In the genomic region with DNA sequence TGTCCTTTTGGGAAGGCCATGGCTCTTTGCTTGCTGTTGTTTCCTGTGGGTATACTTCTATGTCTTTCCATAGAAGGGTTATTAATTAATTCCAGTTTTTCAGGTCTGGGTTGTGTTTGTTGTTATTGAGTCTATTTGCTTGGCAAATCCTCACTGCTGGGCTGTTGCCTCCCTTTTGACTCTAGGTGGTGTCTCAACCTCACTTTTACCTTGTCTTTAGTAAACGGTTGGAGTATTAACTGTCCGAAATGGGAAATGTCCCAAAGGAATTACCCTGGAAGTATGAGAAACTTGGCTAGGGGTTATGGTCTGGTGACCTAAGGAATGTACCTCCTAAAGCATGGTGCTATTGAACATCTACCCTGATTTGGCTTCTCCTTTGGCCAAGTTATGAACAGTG, we compare ENCODE assay signal across 25 cellular contexts. TPM values are rescaled to one million over a fixed set of nuclear protein-coding genes. Genes with fewer than 3 reads are reported as not detected.
DNase-seq lines count a peak whose midpoint lies in the region; ATAC-seq, FAIRE-seq and TF ChIP-seq lines count a peak whose summit lies in the region.
"Had no signal": no experiment of that assay in that cellular context is flagged by ENCODE, and none has a peak within 500 bp of the region (broad histone marks: within the 10 kb centered on the region; RNA-seq: fewer than 3 reads in every experiment).

No MANE protein-coding gene starts in this region.

- ATAC-seq in DND-41 (ENCODE audit: insufficient read depth, low read depth), result no peak
- peak; percentile 96 for ATAC-seq in left lobe of liver
- ATAC-seq: gastrocnemius medialis; sciatic nerve; stimulated activated naive B cell treated with anti-CD40 and anti-IgM and Interleukin-4, amounts not matched to agents 10 μg/mL and 1 μg/mL and 100 μg/mL, for 72 hours had no signal

- no peak overlapping the region for H2AFZ ChIP-seq in DND-41 (ENCODE audit: low read depth, low read length)

- DNase-seq in DND-41 (no peak), NCI-H526 treated with DMSO at 0.1 percent for 48 hours (lab: John Stamatoyannopoulos, UW) (peak; percentile 4), epithelial cell of proximal tubule (ENCODE audit: low read depth) (peak; percentile 71), left lobe of liver (ENCODE audit: low spot score) (no peak), D721Med (ENCODE audit: insufficient read length, low spot score) (no peak), T-helper 2 cell (no peak), GM12891 (ENCODE audit: insufficient read length, low spot score) (no peak)
- DNase-seq in activated CD4-positive, alpha-beta T cell treated with anti-CD3 and anti-CD28 coated beads, Interleukin-2, amount 10 ng/mL, durations not matched to agents 24 days and 14 days, result no peak
- DNase-seq: activated CD4-positive, CD25-positive, alpha-beta regulatory T cell; activated CD8-positive, alpha-beta memory T cell treated with anti-CD3 and anti-CD28 coated beads for 24 hours; cortex of kidney; gastrocnemius medialis; Kasumi-1; NCI-H1105; NCI-H2171; NCI-H69; nucleus accumbens; SJCRH30; stimulated activated naive B cell treated with anti-CD40 and anti-IgM and Interleukin-4, amounts not matched to agents 10 μg/mL and 1 μg/mL and 100 μg/mL, for 72 hours had no signal

- no peaks in the 10 kb centered on the region for H3K27me3 ChIP-seq in DND-41 (ENCODE audit: insufficient read depth, low read length, poor library complexity)
- H3K27me3 ChIP-seq: gastrocnemius medialis, SJCRH30 had no signal

- no peak for TF ChIP-seq POLR2A in GM12891 (IDR thresholded peaks at IDR 0.05; ENCODE audit: low read depth, low read length)

- TF ChIP-seq CTCF in DND-41 (IDR thresholded peaks at IDR 0.05; ENCODE audit: borderline replicate concordance, extremely low read depth, low read length, poor library complexity, severe bottlenecking) (peak; percentile 10), epithelial cell of proximal tubule (conservative IDR thresholded peaks at IDR 0.05; ENCODE audit: low read depth, low read length) (peak; percentile 80), D721Med (IDR thresholded peaks at IDR 0.05; ENCODE audit: insufficient read depth, missing control alignments) (no peak)

- no peak overlapping the region for H3K4me3 Mint-ChIP-seq in activated CD4-positive, alpha-beta T cell treated with anti-CD3 and anti-CD28 coated beads, Interleukin-2, amount 10 ng/mL, durations not matched to agents 24 days and 14 days
- H3K4me3 Mint-ChIP-seq: activated naive CD8-positive, alpha-beta T cell; stimulated activated naive B cell treated with anti-CD40 and anti-IgM and Interleukin-4, amounts not matched to agents 10 μg/mL and 1 μg/mL and 100 μg/mL, for 72 hours had no signal

- no peak overlapping the region for H3K27ac Mint-ChIP-seq in activated CD4-positive, alpha-beta T cell treated with anti-CD3 and anti-CD28 coated beads, Interleukin-2, amount 10 ng/mL, durations not matched to agents 24 days and 14 days
- H3K27ac Mint-ChIP-seq: activated naive CD8-positive, alpha-beta T cell; stimulated activated naive B cell treated with anti-CD40 and anti-IgM and Interleukin-4, amounts not matched to agents 10 μg/mL and 1 μg/mL and 100 μg/mL, for 72 hours had no signal

- H3K4me2 ChIP-seq in DND-41 (ENCODE audit: insufficient read depth, low read length), result no peak overlapping the region

- no peaks in the 10 kb centered on the region for H3K4me1 Mint-ChIP-seq in activated CD4-positive, alpha-beta T cell treated with anti-CD3 and anti-CD28 coated beads, Interleukin-2, amount 10 ng/mL, durations not matched to agents 24 days and 14 days
- H3K4me1 Mint-ChIP-seq: stimulated activated naive B cell treated with anti-CD40 and anti-IgM and Interleukin-4, amounts not matched to agents 10 μg/mL and 1 μg/mL and 100 μg/mL, for 72 hours had no signal

- peaks cover 4% of the 10 kb centered on the region for H3K9me3 Mint-ChIP-seq in activated CD4-positive, alpha-beta T cell treated with anti-CD3 and anti-CD28 coated beads, Interleukin-2, amount 10 ng/mL, durations not matched to agents 24 days and 14 days

- H4K20me1 ChIP-seq in DND-41 (ENCODE audit: insufficient read depth, low read length), result no peaks in the 10 kb centered on the region

- H3K79me2 ChIP-seq in DND-41 (ENCODE audit: insufficient read depth, low read length), result no peaks in the 10 kb centered on the region

- H3K4me1 ChIP-seq in DND-41 (ENCODE audit: insufficient read depth, low read length), result no peaks in the 10 kb centered on the region
- H3K4me1 ChIP-seq: gastrocnemius medialis, SJCRH30 had no signal

- no peak overlapping the region for H3K9ac ChIP-seq in DND-41 (ENCODE audit: low read depth, low read length)

- 0 out of 2 replicates have a peak, but pooled peaks cover 6% of the 10 kb centered on the region for H3K36me3 ChIP-seq in DND-41 (ENCODE audit: insufficient read depth, low read length)
- H3K36me3 ChIP-seq: gastrocnemius medialis, SJCRH30 had no signal

- intact Hi-C loops in activated CD4-positive, alpha-beta T cell treated with anti-CD3 and anti-CD28 coated beads, Interleukin-2, amount 10 ng/mL, durations not matched to agents 24 days and 14 days (cut with micrococcal nuclease), result no loop called here

- FAIRE-seq in D721Med (lab: Jason Lieb, UNC), result no peak
- no peak for FAIRE-seq in GM12891 (lab: Jason Lieb, UNC)

- H3K9me3 ChIP-seq in DND-41 (ENCODE audit: insufficient read depth, low read length, severe bottlenecking), result peaks cover 6% of the 10 kb centered on the region
- H3K9me3 ChIP-seq: gastrocnemius medialis, SJCRH30 had no signal

- H3K36me3 Mint-ChIP-seq in activated CD4-positive, alpha-beta T cell treated with anti-CD3 and anti-CD28 coated beads, Interleukin-2, amount 10 ng/mL, durations not matched to agents 24 days and 14 days (ENCODE audit: low read depth), result no peaks in the 10 kb centered on the region

- H3K4me3 ChIP-seq in DND-41 (ENCODE audit: low read depth in 1 of 2, low read length in 2 of 2), result no peak overlapping the region
- no peak overlapping the region for H3K4me3 ChIP-seq in epithelial cell of proximal tubule (ENCODE audit: low read depth, low read length)
- H3K4me3 ChIP-seq: gastrocnemius medialis, SJCRH30 had no signal

- H3K27ac ChIP-seq in DND-41 (ENCODE audit: low read length), result no peak overlapping the region
- H3K27ac ChIP-seq: gastrocnemius medialis, SJCRH30 had no signal

- no peaks in the 10 kb centered on the region for H3K27me3 Mint-ChIP-seq in activated CD4-positive, alpha-beta T cell treated with anti-CD3 and anti-CD28 coated beads, Interleukin-2, amount 10 ng/mL, durations not matched to agents 24 days and 14 days
- H3K27me3 Mint-ChIP-seq: activated naive CD8-positive, alpha-beta T cell; stimulated activated naive B cell treated with anti-CD40 and anti-IgM and Interleukin-4, amounts not matched to agents 10 μg/mL and 1 μg/mL and 100 μg/mL, for 72 hours had no signal

TF ChIP-seq in GM12891, 5 proteins besides CTCF, POLR2A, EP300 and RAD21:
- TF ChIP-seq TAF1 (IDR thresholded peaks at IDR 0.05; ENCODE audit: low read depth, low read length) (no peak), SPI1 (IDR thresholded peaks at IDR 0.05; ENCODE audit: low read depth, low read length) (no peak), POU2F2 (IDR thresholded peaks at IDR 0.05; ENCODE audit: low read depth, low read length) (no peak), POLR2AphosphoS5 (IDR thresholded peaks at IDR 0.05; ENCODE audit: low read depth, low read length) (no peak)

RNA-seq across cellular contexts. Expression of a gene that starts 16.7 kb away (rescaled TPM):
- total RNA-seq in epithelial cell of proximal tubule, result 4.3 and 9.1 TPM in 2 replicates
- total RNA-seq in left lobe of liver, result 3.9 TPM
- total RNA-seq in activated CD4-positive, alpha-beta T cell treated with anti-CD3 and anti-CD28 coated beads, Interleukin-2, amount 10 ng/mL, durations not matched to agents 24 days and 14 days, result 18.2 and 22.4 TPM in 2 replicates
- polyA plus RNA-seq in GM12891 (2012; ENCODE audit: low read depth, missing spikeins), result 1.3 TPM

RNA-seq across cellular contexts. Expression of a gene that starts 18.1 kb away (rescaled TPM):
- total RNA-seq in epithelial cell of proximal tubule (0.29 and 1.2 TPM in 2 replicates), left lobe of liver (0.48 TPM)
- total RNA-seq in activated CD4-positive, alpha-beta T cell treated with anti-CD3 and anti-CD28 coated beads, Interleukin-2, amount 10 ng/mL, durations not matched to agents 24 days and 14 days, result 0.62 and 2.0 TPM in 2 replicates
- 1.9 TPM for polyA plus RNA-seq in GM12891 (2012; ENCODE audit: low read depth, missing spikeins)

RNA-seq across cellular contexts. Expression of a gene that starts 41.2 kb away (rescaled TPM):
- total RNA-seq in epithelial cell of proximal tubule, result 0.14 TPM in 1 of 2 replicates, not detected in the other
- not detected for total RNA-seq in left lobe of liver
- total RNA-seq in activated CD4-positive, alpha-beta T cell treated with anti-CD3 and anti-CD28 coated beads, Interleukin-2, amount 10 ng/mL, durations not matched to agents 24 days and 14 days, result 0.26 TPM in 1 of 2 replicates, not detected in the other
- not detected for polyA plus RNA-seq in GM12891 (2012; ENCODE audit: low read depth, missing spikeins)
- total RNA-seq: HT1080 had no signal

RNA-seq across cellular contexts. Expression of a gene that starts 42.0 kb away (rescaled TPM):
- 0.29 and 1.6 TPM in 2 replicates for total RNA-seq in epithelial cell of proximal tubule
- total RNA-seq in left lobe of liver, result 0.35 TPM
- total RNA-seq in activated CD4-positive, alpha-beta T cell treated with anti-CD3 and anti-CD28 coated beads, Interleukin-2, amount 10 ng/mL, durations not matched to agents 24 days and 14 days, result 1.1 and 1.3 TPM in 2 replicates
- not detected for polyA plus RNA-seq in GM12891 (2012; ENCODE audit: low read depth, missing spikeins)

RNA-seq across cellular contexts. Expression of a gene that starts 57.4 kb away (rescaled TPM):
- not detected in 2 replicates for total RNA-seq in epithelial cell of proximal tubule
- not detected for total RNA-seq in left lobe of liver
- not detected in 2 replicates for total RNA-seq in activated CD4-positive, alpha-beta T cell treated with anti-CD3 and anti-CD28 coated beads, Interleukin-2, amount 10 ng/mL, durations not matched to agents 24 days and 14 days
- not detected for polyA plus RNA-seq in GM12891 (2012; ENCODE audit: low read depth, missing spikeins)
- total RNA-seq: HT1080; lower leg skin; sciatic nerve; T-helper 2 cell treated with Interferon-gamma antibody and Interleukin-4, amounts not matched to agents 100 ng/mL and 5 ng/mL, for 36 hours had no signal
- polyA plus RNA-seq: thymus had no signal

Comparison
In these comparisons a context has a peak if more than half of its experiments do, and no peak if none do; other contexts are left out.
1. DNase-seq: peak in NCI-H526 treated with DMSO at 0.1 percent for 48 hours (single experiment) and epithelial cell of proximal tubule (single experiment); none in DND-41 (single experiment), left lobe of liver (single experiment), D721Med (single experiment), T-helper 2 cell (0 of 5), activated CD4-positive, alpha-beta T cell treated with anti-CD3 and anti-CD28 coated beads, Interleukin-2, amount 10 ng/mL, durations not matched to agents 24 days and 14 days (single experiment) and GM12891 (single experiment).